1 cellular context compared by ENCODE assay signal in the genomic region with DNA sequence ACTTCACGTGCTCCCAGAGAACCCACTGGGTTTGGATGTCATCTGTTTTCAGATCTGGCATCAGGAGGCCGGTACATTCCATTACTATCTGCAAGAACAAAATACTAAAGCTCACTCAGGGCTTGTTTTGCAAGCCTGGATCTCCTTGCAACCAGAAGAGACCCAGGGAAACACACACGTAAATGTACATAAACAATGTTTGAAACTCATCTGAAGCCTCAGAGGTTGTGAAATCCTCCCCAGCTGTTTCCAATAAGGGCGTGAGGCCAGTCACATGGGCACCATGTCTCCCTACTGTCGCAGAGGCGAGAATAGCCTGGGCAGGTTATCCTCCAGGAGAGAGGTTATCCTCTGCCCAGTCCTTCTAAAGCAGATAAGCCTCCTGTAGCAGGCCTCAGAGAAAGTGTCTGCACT.
TF ChIP-seq lines count a peak whose summit lies in the region.

No MANE protein-coding gene starts in this region.

TF ChIP-seq in HepG2, 621 proteins besides CTCF, POLR2A, EP300 and RAD21 (continued from another document and continues in another):
- TF ChIP-seq ZNF142 (CRISPR knock-in tag; IDR thresholded peaks at IDR 0.05): 0 out of 2 replicates have a peak, but pooled peaks have one; percentile 59
- 0 out of 2 replicates have a peak, but pooled peaks have one; percentile 49 for TF ChIP-seq HBP1 (CRISPR knock-in tag; IDR thresholded peaks at IDR 0.05; ENCODE audit: low read depth)
- no peak for TF ChIP-seq ZNF770 (CRISPR knock-in tag; IDR thresholded peaks at IDR 0.05)
- no peak for TF ChIP-seq ZNF34 (CRISPR knock-in tag; IDR thresholded peaks at IDR 0.05; ENCODE audit: borderline replicate concordance)
- TF ChIP-seq SP4 (CRISPR knock-in tag; IDR thresholded peaks at IDR 0.05): no peak
- no peak for TF ChIP-seq ZNF513 (CRISPR knock-in tag; conservative IDR thresholded peaks at IDR 0.05)
- no peak for TF ChIP-seq ZSCAN22 (CRISPR knock-in tag; IDR thresholded peaks at IDR 0.05)
- no peak for TF ChIP-seq XRCC5 (optimal IDR thresholded peaks at IDR 0.05; ENCODE audit: low read length)
- no peak for TF ChIP-seq DNMT1 (CRISPR knock-in tag; IDR thresholded peaks at IDR 0.05)
- TF ChIP-seq NBN (conservative IDR thresholded peaks at IDR 0.05): no peak
- TF ChIP-seq MIER3 (CRISPR knock-in tag; IDR thresholded peaks at IDR 0.05; ENCODE audit: borderline replicate concordance): peak; percentile 76; the same call in 1 of the 2 replicates
- no peak for TF ChIP-seq ADNP (CRISPR knock-in tag; IDR thresholded peaks at IDR 0.05)
- no peak for TF ChIP-seq ZNF879 (CRISPR knock-in tag; IDR thresholded peaks at IDR 0.05)
- no peak for TF ChIP-seq ZNF619 (CRISPR knock-in tag; IDR thresholded peaks at IDR 0.05)
- no peak for TF ChIP-seq FOXA1 (IDR thresholded peaks at IDR 0.05)
- TF ChIP-seq FOXA1 (CRISPR knock-in tag; IDR thresholded peaks at IDR 0.05): peak; percentile 16; the same call in 1 of the 2 replicates
- TF ChIP-seq CENPT (CRISPR knock-in tag; IDR thresholded peaks at IDR 0.05; ENCODE audit: low read depth): no peak
- TF ChIP-seq, protein P1, sequence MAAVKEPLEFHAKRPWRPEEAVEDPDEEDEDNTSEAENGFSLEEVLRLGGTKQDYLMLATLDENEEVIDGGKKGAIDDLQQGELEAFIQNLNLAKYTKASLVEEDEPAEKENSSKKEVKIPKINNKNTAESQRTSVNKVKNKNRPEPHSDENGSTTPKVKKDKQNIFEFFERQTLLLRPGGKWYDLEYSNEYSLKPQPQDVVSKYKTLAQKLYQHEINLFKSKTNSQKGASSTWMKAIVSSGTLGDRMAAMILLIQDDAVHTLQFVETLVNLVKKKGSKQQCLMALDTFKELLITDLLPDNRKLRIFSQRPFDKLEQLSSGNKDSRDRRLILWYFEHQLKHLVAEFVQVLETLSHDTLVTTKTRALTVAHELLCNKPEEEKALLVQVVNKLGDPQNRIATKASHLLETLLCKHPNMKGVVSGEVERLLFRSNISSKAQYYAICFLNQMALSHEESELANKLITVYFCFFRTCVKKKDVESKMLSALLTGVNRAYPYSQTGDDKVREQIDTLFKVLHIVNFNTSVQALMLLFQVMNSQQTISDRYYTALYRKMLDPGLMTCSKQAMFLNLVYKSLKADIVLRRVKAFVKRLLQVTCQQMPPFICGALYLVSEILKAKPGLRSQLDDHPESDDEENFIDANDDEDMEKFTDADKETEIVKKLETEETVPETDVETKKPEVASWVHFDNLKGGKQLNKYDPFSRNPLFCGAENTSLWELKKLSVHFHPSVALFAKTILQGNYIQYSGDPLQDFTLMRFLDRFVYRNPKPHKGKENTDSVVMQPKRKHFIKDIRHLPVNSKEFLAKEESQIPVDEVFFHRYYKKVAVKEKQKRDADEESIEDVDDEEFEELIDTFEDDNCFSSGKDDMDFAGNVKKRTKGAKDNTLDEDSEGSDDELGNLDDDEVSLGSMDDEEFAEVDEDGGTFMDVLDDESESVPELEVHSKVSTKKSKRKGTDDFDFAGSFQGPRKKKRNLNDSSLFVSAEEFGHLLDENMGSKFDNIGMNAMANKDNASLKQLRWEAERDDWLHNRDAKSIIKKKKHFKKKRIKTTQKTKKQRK (IDR thresholded peaks at IDR 0.05; ENCODE audit: low read length): no peak
- TF ChIP-seq ZBTB49 (CRISPR knock-in tag; IDR thresholded peaks at IDR 0.05; ENCODE audit: borderline replicate concordance): 0 out of 2 replicates have a peak, but pooled peaks have one; percentile 16
- TF ChIP-seq U2AF2 (IDR thresholded peaks at IDR 0.05; ENCODE audit: low read depth, low read length): no peak
- TF ChIP-seq, protein P2, sequence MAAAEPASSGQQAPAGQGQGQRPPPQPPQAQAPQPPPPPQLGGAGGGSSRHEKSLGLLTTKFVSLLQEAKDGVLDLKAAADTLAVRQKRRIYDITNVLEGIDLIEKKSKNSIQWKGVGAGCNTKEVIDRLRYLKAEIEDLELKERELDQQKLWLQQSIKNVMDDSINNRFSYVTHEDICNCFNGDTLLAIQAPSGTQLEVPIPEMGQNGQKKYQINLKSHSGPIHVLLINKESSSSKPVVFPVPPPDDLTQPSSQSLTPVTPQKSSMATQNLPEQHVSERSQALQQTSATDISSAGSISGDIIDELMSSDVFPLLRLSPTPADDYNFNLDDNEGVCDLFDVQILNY (CRISPR knock-in tag; conservative IDR thresholded peaks at IDR 0.05): no peak
- TF ChIP-seq, protein P3, sequence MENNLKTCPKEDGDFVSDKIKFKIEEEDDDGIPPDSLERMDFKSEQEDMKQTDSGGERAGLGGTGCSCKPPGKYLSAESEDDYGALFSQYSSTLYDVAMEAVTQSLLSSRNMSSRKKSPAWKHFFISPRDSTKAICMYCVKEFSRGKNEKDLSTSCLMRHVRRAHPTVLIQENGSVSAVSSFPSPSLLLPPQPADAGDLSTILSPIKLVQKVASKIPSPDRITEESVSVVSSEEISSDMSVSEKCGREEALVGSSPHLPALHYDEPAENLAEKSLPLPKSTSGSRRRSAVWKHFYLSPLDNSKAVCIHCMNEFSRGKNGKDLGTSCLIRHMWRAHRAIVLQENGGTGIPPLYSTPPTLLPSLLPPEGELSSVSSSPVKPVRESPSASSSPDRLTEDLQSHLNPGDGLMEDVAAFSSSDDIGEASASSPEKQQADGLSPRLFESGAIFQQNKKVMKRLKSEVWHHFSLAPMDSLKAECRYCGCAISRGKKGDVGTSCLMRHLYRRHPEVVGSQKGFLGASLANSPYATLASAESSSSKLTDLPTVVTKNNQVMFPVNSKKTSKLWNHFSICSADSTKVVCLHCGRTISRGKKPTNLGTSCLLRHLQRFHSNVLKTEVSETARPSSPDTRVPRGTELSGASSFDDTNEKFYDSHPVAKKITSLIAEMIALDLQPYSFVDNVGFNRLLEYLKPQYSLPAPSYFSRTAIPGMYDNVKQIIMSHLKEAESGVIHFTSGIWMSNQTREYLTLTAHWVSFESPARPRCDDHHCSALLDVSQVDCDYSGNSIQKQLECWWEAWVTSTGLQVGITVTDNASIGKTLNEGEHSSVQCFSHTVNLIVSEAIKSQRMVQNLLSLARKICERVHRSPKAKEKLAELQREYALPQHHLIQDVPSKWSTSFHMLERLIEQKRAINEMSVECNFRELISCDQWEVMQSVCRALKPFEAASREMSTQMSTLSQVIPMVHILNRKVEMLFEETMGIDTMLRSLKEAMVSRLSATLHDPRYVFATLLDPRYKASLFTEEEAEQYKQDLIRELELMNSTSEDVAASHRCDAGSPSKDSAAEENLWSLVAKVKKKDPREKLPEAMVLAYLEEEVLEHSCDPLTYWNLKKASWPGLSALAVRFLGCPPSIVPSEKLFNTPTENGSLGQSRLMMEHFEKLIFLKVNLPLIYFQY (CRISPR knock-in tag; IDR thresholded peaks at IDR 0.05; ENCODE audit: borderline replicate concordance): no peak
- no peak for TF ChIP-seq ZNF780A (CRISPR knock-in tag; IDR thresholded peaks at IDR 0.05)
- TF ChIP-seq BORCS8-MEF2B (CRISPR knock-in tag; IDR thresholded peaks at IDR 0.05): no peak
- no peak for TF ChIP-seq CREB1 (IDR thresholded peaks at IDR 0.05)
- TF ChIP-seq CREB1 (CRISPR knock-in tag; IDR thresholded peaks at IDR 0.05): peak; percentile 79
- TF ChIP-seq, protein P4, sequence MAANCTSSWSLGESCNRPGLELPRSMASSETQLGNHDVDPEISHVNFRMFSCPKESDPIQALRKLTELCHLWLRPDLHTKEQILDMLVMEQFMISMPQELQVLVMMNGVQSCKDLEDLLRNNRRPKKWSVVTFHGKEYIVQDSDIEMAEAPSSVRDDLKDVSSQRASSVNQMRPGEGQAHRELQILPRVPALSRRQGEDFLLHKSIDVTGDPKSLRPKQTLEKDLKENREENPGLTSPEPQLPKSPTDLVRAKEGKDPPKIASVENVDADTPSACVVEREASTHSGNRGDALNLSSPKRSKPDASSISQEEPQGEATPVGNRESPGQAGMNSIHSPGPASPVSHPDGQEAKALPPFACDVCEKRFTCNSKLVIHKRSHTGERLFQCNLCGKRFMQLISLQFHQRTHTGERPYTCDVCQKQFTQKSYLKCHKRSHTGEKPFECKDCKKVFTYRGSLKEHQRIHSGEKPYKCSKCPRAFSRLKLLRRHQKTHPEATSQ (CRISPR knock-in tag; IDR thresholded peaks at IDR 0.05; ENCODE audit: borderline replicate concordance): no peak
- TF ChIP-seq ZNF749 (CRISPR knock-in tag; IDR thresholded peaks at IDR 0.05; ENCODE audit: borderline replicate concordance): no peak
- TF ChIP-seq PRMT3 (CRISPR knock-in tag; IDR thresholded peaks at IDR 0.05; ENCODE audit: borderline replicate concordance, low read depth): no peak
- peak; percentile 95 for TF ChIP-seq GATAD2A (CRISPR knock-in tag; IDR thresholded peaks at IDR 0.05)
- TF ChIP-seq SYNCRIP (IDR thresholded peaks at IDR 0.05; ENCODE audit: insufficient read depth, low read depth, low read length): no peak
